Comparison of ENCODE assay signal across 11 cellular contexts in genomic region chr9:107723015-107723414, GRCh38.
"Had no signal": no experiment of that assay in that cellular context is flagged by ENCODE, and none has a peak within 500 bp of the region (broad histone marks: within the 10 kb centered on the region; RNA-seq: fewer than 3 reads in every experiment).

No MANE protein-coding gene starts in this region.

- H3K9me3 ChIP-seq: HAP-1 had no signal

- H3K4me2 ChIP-seq: GM23338 had no signal

- H3K9ac ChIP-seq: GM23248 had no signal

- H3K4me1 ChIP-seq: HAP-1 had no signal

- H3K27ac Mint-ChIP-seq: GM23338, H9, HFFc6 had no signal

- H3K4me1 Mint-ChIP-seq: GM23338 had no signal

- H3K4me3 Mint-ChIP-seq: GM23338, H9, HFFc6 had no signal

- FAIRE-seq: H1, H54 had no signal

- H2AFZ ChIP-seq: GM23248, GM23338 had no signal

- H3K27ac ChIP-seq: GM23248 had no signal

- H3K4me3 ChIP-seq: GM23248, GM23338, HAP-1 had no signal

- ATAC-seq: GM23338, HCT116 had no signal

- DNase-seq: GM23248, GOT3, H7, H9, HCEC 1CT, HFFc6 had no signal

- H3K36me3 ChIP-seq: HAP-1 had no signal

- H3K9me3 Mint-ChIP-seq: GM23338, H9, HFFc6 had no signal
